8 cellular contexts compared by ENCODE assay signal in the genomic region with DNA sequence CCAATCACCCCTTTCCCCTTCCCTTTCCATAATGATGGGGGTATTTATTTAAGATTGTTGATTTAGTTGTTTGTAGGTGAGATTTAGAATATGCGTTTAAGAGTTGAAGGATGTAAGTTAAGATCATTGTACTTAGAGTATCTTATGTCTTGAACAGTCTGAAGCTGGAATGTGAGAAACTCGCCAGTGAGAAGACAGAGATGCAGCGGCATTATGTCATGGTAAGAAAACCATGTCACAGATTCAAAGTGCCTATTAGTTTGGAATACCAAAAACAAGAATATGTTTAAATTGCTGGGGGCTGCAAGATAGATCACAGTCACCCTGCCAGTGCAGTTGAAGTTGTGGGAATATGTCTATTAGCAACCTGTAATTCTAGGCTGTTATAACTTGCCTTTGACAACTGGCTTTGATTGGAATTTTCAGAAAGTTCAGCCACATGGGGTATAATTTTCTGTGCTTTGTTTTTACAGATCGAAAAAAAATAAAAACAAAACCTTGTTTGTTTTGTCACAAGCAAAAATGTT. TPM values are rescaled to one million over a fixed set of nuclear protein-coding genes. Genes with fewer than 3 reads are reported as not detected.
A peak's percentile ranks its signal among the peaks of the same experiment; 100 is the strongest.
DNase-seq lines count a peak whose midpoint lies in the region; ATAC-seq, FAIRE-seq and TF ChIP-seq lines count a peak whose summit lies in the region.

No MANE protein-coding gene starts in this region.

- TF ChIP-seq CTCF in astrocyte (IDR thresholded peaks at IDR 0.05; ENCODE audit: insufficient read depth, low read depth, low read length) (no peak), pancreas (IDR thresholded peaks at IDR 0.05) (no peak), GM10248 (IDR thresholded peaks at IDR 0.05; ENCODE audit: control extremely low read depth, extremely low read depth, low read depth, missing control alignments) (no peak)

- ATAC-seq in GM18861 (IDR thresholded peaks at IDR 0.05; ENCODE audit: unreplicated experiment) (no peak), pancreas (no peak)

- CTCF ChIA-PET in activated naive CD4-positive, alpha-beta T cell treated with anti-CD3 and anti-CD28 coated beads, Interleukin-2, amount 10 ng/mL, durations not matched to agents 7 days and 5 days (lab: Charles Lee) = no interaction called here
- CTCF ChIA-PET in GM10248 (lab: Yijun Ruan, JAX) = no interaction called here

- WGBS in pancreas, 2 donors = 78 to 86% methylated on average over 4 of the region's 4 CpGs

- H3K4me2 ChIP-seq in astrocyte (ENCODE audit: low read length) = peak overlapping the region; percentile 91

- POLR2A ChIA-PET in GM10248 (lab: Yijun Ruan, JAX) = no interaction called here

- peaks cover 10% of the 10 kb centered on the region for H3K27me3 Mint-ChIP-seq in activated naive CD4-positive, alpha-beta T cell treated with anti-CD3 and anti-CD28 coated beads, Interleukin-2, amount 10 ng/mL, durations not matched to agents 7 days and 5 days
- no peaks in the 10 kb centered on the region for H3K27me3 Mint-ChIP-seq in astrocyte (ENCODE audit: low read depth, unreplicated experiment)

- H3K4me1 Mint-ChIP-seq in activated naive CD4-positive, alpha-beta T cell treated with anti-CD3 and anti-CD28 coated beads, Interleukin-2, amount 10 ng/mL, durations not matched to agents 7 days and 5 days = peaks cover 48% of the 10 kb centered on the region
- peaks cover 23% of the 10 kb centered on the region for H3K4me1 Mint-ChIP-seq in astrocyte (ENCODE audit: low read depth, unreplicated experiment)

- H3K27me3 ChIP-seq in astrocyte (ENCODE audit: insufficient read depth, low read length) = no peaks in the 10 kb centered on the region
- no peaks in the 10 kb centered on the region for H3K27me3 ChIP-seq in pancreas

- peaks cover 12% of the 10 kb centered on the region for H3K4me1 ChIP-seq in astrocyte (ENCODE audit: insufficient read depth, low read length)
- H3K4me1 ChIP-seq in pancreas = peaks cover 0 to 9% (median 0%) of the 10 kb centered on the region in 3 donors

- peaks cover 7% of the 10 kb centered on the region for H3K36me3 ChIP-seq in astrocyte (ENCODE audit: insufficient read depth, low read length)
- no peaks in the 10 kb centered on the region for H3K36me3 ChIP-seq in pancreas

- H3K9me3 ChIP-seq in astrocyte (ENCODE audit: insufficient read depth, low read depth, low read length) (no peaks in the 10 kb centered on the region), pancreas (no peaks in the 10 kb centered on the region)

- peaks cover 54% of the 10 kb centered on the region for H4K20me1 ChIP-seq in astrocyte (ENCODE audit: insufficient read depth, low read length)

- DNase-seq in activated naive CD4-positive, alpha-beta T cell treated with anti-CD3 and anti-CD28 coated beads, Interleukin-2, amount 10 ng/mL, durations not matched to agents 7 days and 5 days = no peak
- DNase-seq in activated naive CD4-positive, alpha-beta T cell (lab: John Stamatoyannopoulos, UW) = no peak
- DNase-seq in astrocyte (ENCODE audit: low read depth) (peak; percentile 48), kidney glomerular epithelial cell (lab: John Stamatoyannopoulos, UW) (peak; percentile 27), superior temporal gyrus (ENCODE audit: extremely low spot score) (peak; percentile 73), pancreas (no peak), GM10248 (ENCODE audit: extremely low spot score) (no peak)

- H3K9ac ChIP-seq in astrocyte (ENCODE audit: low read length) = peak overlapping the region; percentile 96

- H3K27ac Mint-ChIP-seq in activated naive CD4-positive, alpha-beta T cell treated with anti-CD3 and anti-CD28 coated beads, Interleukin-2, amount 10 ng/mL, durations not matched to agents 7 days and 5 days = no peak overlapping the region
- peak overlapping the region; percentile 76 for H3K27ac Mint-ChIP-seq in astrocyte (ENCODE audit: unreplicated experiment)

- peaks cover 74% of the 10 kb centered on the region for H3K79me2 ChIP-seq in astrocyte (ENCODE audit: insufficient read depth, low read length)

- FAIRE-seq in astrocyte (lab: Jason Lieb, UNC) (peak; percentile 73), pancreas (lab: Jason Lieb, UNC) (no peak)

- H3K9me3 Mint-ChIP-seq in activated naive CD4-positive, alpha-beta T cell treated with anti-CD3 and anti-CD28 coated beads, Interleukin-2, amount 10 ng/mL, durations not matched to agents 7 days and 5 days = no peaks in the 10 kb centered on the region
- no peaks in the 10 kb centered on the region for H3K9me3 Mint-ChIP-seq in astrocyte (ENCODE audit: unreplicated experiment)

- H3K4me3 ChIP-seq in astrocyte (ENCODE audit: insufficient read depth, low read depth, low read length) (peak overlapping the region; percentile 94), pancreas (no peak overlapping the region)

- peaks cover 40% of the 10 kb centered on the region for H3K36me3 Mint-ChIP-seq in activated naive CD4-positive, alpha-beta T cell treated with anti-CD3 and anti-CD28 coated beads, Interleukin-2, amount 10 ng/mL, durations not matched to agents 7 days and 5 days
- H3K36me3 Mint-ChIP-seq in astrocyte (ENCODE audit: low read depth, unreplicated experiment) = peaks cover 10% of the 10 kb centered on the region

- H3K27ac ChIP-seq in astrocyte (ENCODE audit: low read depth, low read length) (no peak overlapping the region), pancreas (no peak overlapping the region)

- intact Hi-C loops in pancreas (cut with DNase I) = no loop called here

- H3K4me3 Mint-ChIP-seq in activated naive CD4-positive, alpha-beta T cell treated with anti-CD3 and anti-CD28 coated beads, Interleukin-2, amount 10 ng/mL, durations not matched to agents 7 days and 5 days = peak overlapping the region; percentile 92
- peak overlapping the region; percentile 96 for H3K4me3 Mint-ChIP-seq in astrocyte (ENCODE audit: unreplicated experiment)

- no peak overlapping the region for H2AFZ ChIP-seq in astrocyte (ENCODE audit: low read depth, low read length)

RNA-seq across cellular contexts. Expression of a gene that starts 3.0 kb away (rescaled TPM):
- total RNA-seq in astrocyte = 96.3 and 98.5 TPM in 2 replicates
- 10 to 100 TPM in 3 of 6 donors, 1 to 10 TPM in 3; 8.0 to 19.0 (median 10.3) TPM for total RNA-seq in pancreas
- 1 to 10 TPM; 2.8 to 4.1 TPM for polyA plus RNA-seq in pancreas

Comparison
In these comparisons a context has a peak if more than half of its experiments do, and no peak if none do; other contexts are left out.
1. DNase-seq: peak in astrocyte (single experiment), kidney glomerular epithelial cell (single experiment) and superior temporal gyrus (single experiment); none in activated naive CD4-positive, alpha-beta T cell treated with anti-CD3 and anti-CD28 coated beads, Interleukin-2, amount 10 ng/mL, durations not matched to agents 7 days and 5 days (single experiment), activated naive CD4-positive, alpha-beta T cell (0 of 4), pancreas (0 of 6) and GM10248 (single experiment).